2 cellular contexts compared by ENCODE assay signal in genomic region chr6:140979642-140980091, GRCh38.
TF ChIP-seq lines count a peak whose summit lies in the region.

No MANE protein-coding gene starts in this region.

TF ChIP-seq in IMR-90, 13 proteins besides CTCF, POLR2A, EP300 and RAD21 (continued from another document):
- TF ChIP-seq USF2 (IDR thresholded peaks at IDR 0.05; ENCODE audit: low read depth, low read length), result no peak
- TF ChIP-seq ELK1 (IDR thresholded peaks at IDR 0.05; ENCODE audit: borderline replicate concordance, low read depth, low read length), result no peak
- no peak for TF ChIP-seq CHD1 (IDR thresholded peaks at IDR 0.05; ENCODE audit: low read depth, low read length)
- no peak for TF ChIP-seq RFX5 (IDR thresholded peaks at IDR 0.05; ENCODE audit: low read depth, low read length)

TF ChIP-seq in endothelial cell of umbilical vein, 7 proteins besides CTCF, POLR2A, EP300 and RAD21 (continued from another document):
- TF ChIP-seq POLR2AphosphoS5 (IDR thresholded peaks at IDR 0.05; ENCODE audit: insufficient read depth, low read depth, low read length) (no peak), FOS (IDR thresholded peaks at IDR 0.05; ENCODE audit: borderline replicate concordance, insufficient read depth, low read length) (no peak), JUN (IDR thresholded peaks at IDR 0.05; ENCODE audit: borderline replicate concordance, insufficient read depth, insufficient read length, low read depth) (peak; percentile 31)
